ENCODE assay signal across 5 cellular contexts in the genomic region with DNA sequence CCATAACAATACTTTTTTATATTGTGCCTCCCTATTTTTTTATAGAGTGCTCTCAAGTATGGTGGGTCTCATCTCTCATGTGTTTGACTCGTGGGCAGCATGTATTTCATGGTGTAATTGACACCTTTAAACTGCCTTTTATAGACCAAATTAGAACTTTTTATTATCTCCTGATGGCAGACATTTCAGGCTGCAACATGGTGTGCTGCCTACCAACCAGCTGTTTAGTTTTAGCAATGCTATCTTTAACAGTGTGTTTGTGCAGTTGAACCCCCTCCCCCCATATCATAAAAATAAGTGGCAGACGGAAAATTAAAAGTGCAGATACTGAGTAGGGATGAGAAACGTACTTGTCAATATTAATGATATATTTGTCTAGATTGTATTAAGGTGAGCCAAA. TPM values are rescaled to one million over a fixed set of nuclear protein-coding genes. Genes with fewer than 3 reads are reported as not detected.
"Had no signal": no experiment of that assay in that cellular context is flagged by ENCODE, and none has a peak within 500 bp of the region (broad histone marks: within the 10 kb centered on the region; RNA-seq: fewer than 3 reads in every experiment).

No MANE protein-coding gene starts in this region.

RNA-seq across cellular contexts. Expression of gene CD8A, which starts 58.7 kb away (rescaled TPM):
- total RNA-seq: dermis blood vessel endothelial cell, endothelial cell of umbilical vein, epithelial cell of proximal tubule, glomerular endothelial cell, myocyte had no signal
- polyA plus RNA-seq: endothelial cell of umbilical vein had no signal
